Comparison of ENCODE assay signal across 1 cellular context in the genomic region with DNA sequence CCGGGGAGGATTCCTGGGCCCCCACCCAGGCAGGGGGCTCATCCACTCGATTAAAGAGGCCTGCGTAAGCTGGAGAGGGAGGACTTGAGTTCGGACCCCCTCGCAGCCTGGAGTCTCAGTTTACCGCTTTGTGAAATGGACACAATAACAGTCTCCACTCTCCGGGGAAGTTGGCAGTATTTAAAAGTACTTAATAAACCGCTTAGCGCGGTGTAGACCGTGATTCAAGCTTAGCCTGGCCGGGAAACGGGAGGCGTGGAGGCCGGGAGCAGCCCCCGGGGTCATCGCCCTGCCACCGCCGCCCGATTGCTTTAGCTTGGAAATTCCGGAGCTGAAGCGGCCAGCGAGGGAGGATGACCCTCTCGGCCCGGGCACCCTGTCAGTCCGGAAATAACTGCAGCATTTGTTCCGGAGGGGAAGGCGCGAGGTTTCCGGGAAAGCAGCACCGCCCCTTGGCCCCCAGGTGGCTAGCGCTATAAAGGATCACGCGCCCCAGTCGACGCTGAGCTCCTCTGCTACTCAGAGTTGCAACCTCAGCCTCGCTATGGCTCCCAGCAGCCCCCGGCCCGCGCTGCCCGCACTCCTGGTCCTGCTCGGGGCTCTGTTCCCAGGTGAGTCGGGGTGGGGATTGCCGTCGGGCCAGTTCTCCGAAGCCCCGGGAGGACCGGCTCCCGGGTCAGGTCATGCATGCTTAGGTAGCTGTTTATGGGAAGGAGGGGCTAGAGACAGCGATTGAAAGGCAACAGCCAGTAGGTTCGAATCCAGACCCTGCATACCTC.
A peak's percentile ranks its signal among the peaks of the same experiment; 100 is the strongest.
TF ChIP-seq lines count a peak whose summit lies in the region.

A gene with protein sequence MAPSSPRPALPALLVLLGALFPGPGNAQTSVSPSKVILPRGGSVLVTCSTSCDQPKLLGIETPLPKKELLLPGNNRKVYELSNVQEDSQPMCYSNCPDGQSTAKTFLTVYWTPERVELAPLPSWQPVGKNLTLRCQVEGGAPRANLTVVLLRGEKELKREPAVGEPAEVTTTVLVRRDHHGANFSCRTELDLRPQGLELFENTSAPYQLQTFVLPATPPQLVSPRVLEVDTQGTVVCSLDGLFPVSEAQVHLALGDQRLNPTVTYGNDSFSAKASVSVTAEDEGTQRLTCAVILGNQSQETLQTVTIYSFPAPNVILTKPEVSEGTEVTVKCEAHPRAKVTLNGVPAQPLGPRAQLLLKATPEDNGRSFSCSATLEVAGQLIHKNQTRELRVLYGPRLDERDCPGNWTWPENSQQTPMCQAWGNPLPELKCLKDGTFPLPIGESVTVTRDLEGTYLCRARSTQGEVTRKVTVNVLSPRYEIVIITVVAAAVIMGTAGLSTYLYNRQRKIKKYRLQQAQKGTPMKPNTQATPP (plus strand): TSS at position 505 of the 779 bp plus-strand sequence. CDS start 40 bp downstream, at position 545.

TF ChIP-seq in K562, 482 proteins besides CTCF, POLR2A, EP300 and RAD21 (continued from another document and continues in another):
- TF ChIP-seq, protein P1, sequence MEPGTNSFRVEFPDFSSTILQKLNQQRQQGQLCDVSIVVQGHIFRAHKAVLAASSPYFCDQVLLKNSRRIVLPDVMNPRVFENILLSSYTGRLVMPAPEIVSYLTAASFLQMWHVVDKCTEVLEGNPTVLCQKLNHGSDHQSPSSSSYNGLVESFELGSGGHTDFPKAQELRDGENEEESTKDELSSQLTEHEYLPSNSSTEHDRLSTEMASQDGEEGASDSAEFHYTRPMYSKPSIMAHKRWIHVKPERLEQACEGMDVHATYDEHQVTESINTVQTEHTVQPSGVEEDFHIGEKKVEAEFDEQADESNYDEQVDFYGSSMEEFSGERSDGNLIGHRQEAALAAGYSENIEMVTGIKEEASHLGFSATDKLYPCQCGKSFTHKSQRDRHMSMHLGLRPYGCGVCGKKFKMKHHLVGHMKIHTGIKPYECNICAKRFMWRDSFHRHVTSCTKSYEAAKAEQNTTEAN (CRISPR knock-in tag; IDR thresholded peaks at IDR 0.05): no peak
- TF ChIP-seq NR4A1 (CRISPR knock-in tag; IDR thresholded peaks at IDR 0.05) (0 out of 2 replicates have a peak, but pooled peaks have one; percentile 47), NR4A1 (tag; IDR thresholded peaks at IDR 0.05) (no peak), RFX1 (IDR thresholded peaks at IDR 0.05) (no peak), MED1 (CRISPR knock-in tag; IDR thresholded peaks at IDR 0.05; ENCODE audit: borderline replicate concordance) (no peak), DPF2 (IDR thresholded peaks at IDR 0.05) (peak; percentile 19; the same call in 1 of the 2 replicates), BACH1 (tag; IDR thresholded peaks at IDR 0.05) (no peak), TEAD1 (CRISPR knock-in tag; IDR thresholded peaks at IDR 0.05) (peak in 1 of 2 experiments; percentile 40; a peak in 1 of 4 replicates), CAMTA2 (CRISPR knock-in tag; conservative IDR thresholded peaks at IDR 0.05) (0 out of 2 replicates have a peak, but pooled peaks have one; percentile 22), TBL1XR1 (IDR thresholded peaks at IDR 0.05; ENCODE audit: low read length in 2 of 2) (peak in 1 of 2 experiments; percentile 6; a peak in 1 of 4 replicates), TCF3 (CRISPR knock-in tag; IDR thresholded peaks at IDR 0.05) (no peak), TCFL5 (CRISPR knock-in tag; conservative IDR thresholded peaks at IDR 0.05) (no peak), ZC3H4 (CRISPR knock-in tag; IDR thresholded peaks at IDR 0.05; ENCODE audit: borderline replicate concordance) (no peak), CTBP1 (IDR thresholded peaks at IDR 0.05; ENCODE audit: borderline replicate concordance) (peak; percentile 60; the same call in 1 of the 2 replicates), RBFOX2 (IDR thresholded peaks at IDR 0.05; ENCODE audit: low read depth, low read length) (peak; percentile 90), ZNF175 (CRISPR knock-in tag; IDR thresholded peaks at IDR 0.05; ENCODE audit: low read depth) (no peak), ZNF311 (CRISPR knock-in tag; IDR thresholded peaks at IDR 0.05) (no peak), SMC3 (conservative IDR thresholded peaks at IDR 0.05; ENCODE audit: insufficient read depth, low read depth, low read length) (no peak), ZNF263 (CRISPR knock-in tag; IDR thresholded peaks at IDR 0.05; ENCODE audit: borderline replicate concordance) (peak; percentile 51; the same call in 1 of the 2 replicates), PYGO2 (tag; IDR thresholded peaks at IDR 0.05) (0 out of 2 replicates have a peak, but pooled peaks have one; percentile 23), KLF6 (CRISPR knock-in tag; IDR thresholded peaks at IDR 0.05; ENCODE audit: borderline replicate concordance) (peak; percentile 22; the same call in 1 of the 2 replicates), ZNF224 (CRISPR knock-in tag; IDR thresholded peaks at IDR 0.05) (0 out of 2 replicates have a peak, but pooled peaks have one; percentile 77), ETV1 (tag; conservative IDR thresholded peaks at IDR 0.05; ENCODE audit: low read depth) (peak; percentile 95), BRF1 (IDR thresholded peaks at IDR 0.05; ENCODE audit: borderline replicate concordance, extremely low read depth, insufficient read length) (no peak), SOX6 (IDR thresholded peaks at IDR 0.05) (0 out of 2 replicates have a peak, but pooled peaks have one; percentile 59), ADNP (tag; IDR thresholded peaks at IDR 0.05) (peak; percentile 93), PTBP1 (IDR thresholded peaks at IDR 0.05; ENCODE audit: low read depth, low read length) (peak; percentile 90), LEF1 (IDR thresholded peaks at IDR 0.05) (no peak), ZNF24 (IDR thresholded peaks at IDR 0.05) (peak; percentile 94), ZFP36 (IDR thresholded peaks at IDR 0.05; ENCODE audit: low read depth, low read length, partially characterized antibody) (no peak), MYNN (IDR thresholded peaks at IDR 0.05) (0 out of 2 replicates have a peak, but pooled peaks have one; percentile 27), MYNN (CRISPR knock-in tag; IDR thresholded peaks at IDR 0.05) (no peak), FOXJ2 (tag; IDR thresholded peaks at IDR 0.05) (peak; percentile 67; the same call in 1 of the 2 replicates), ZNF766 (CRISPR knock-in tag; conservative IDR thresholded peaks at IDR 0.05) (peak; percentile 53; the same call in 1 of the 2 replicates), TGIF2 (CRISPR knock-in tag; IDR thresholded peaks at IDR 0.05) (peak; percentile 28; the same call in 1 of the 2 replicates), EP400 (IDR thresholded peaks at IDR 0.05) (peak; percentile 88), PCBP1 (IDR thresholded peaks at IDR 0.05; ENCODE audit: low read depth, low read length, poor library complexity, severe bottlenecking) (no peak)
- TF ChIP-seq, protein P2, sequence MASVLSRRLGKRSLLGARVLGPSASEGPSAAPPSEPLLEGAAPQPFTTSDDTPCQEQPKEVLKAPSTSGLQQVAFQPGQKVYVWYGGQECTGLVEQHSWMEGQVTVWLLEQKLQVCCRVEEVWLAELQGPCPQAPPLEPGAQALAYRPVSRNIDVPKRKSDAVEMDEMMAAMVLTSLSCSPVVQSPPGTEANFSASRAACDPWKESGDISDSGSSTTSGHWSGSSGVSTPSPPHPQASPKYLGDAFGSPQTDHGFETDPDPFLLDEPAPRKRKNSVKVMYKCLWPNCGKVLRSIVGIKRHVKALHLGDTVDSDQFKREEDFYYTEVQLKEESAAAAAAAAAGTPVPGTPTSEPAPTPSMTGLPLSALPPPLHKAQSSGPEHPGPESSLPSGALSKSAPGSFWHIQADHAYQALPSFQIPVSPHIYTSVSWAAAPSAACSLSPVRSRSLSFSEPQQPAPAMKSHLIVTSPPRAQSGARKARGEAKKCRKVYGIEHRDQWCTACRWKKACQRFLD (CRISPR knock-in tag; IDR thresholded peaks at IDR 0.05): peak; percentile 67; the same call in 1 of the 2 replicates
- TF ChIP-seq, protein P3, sequence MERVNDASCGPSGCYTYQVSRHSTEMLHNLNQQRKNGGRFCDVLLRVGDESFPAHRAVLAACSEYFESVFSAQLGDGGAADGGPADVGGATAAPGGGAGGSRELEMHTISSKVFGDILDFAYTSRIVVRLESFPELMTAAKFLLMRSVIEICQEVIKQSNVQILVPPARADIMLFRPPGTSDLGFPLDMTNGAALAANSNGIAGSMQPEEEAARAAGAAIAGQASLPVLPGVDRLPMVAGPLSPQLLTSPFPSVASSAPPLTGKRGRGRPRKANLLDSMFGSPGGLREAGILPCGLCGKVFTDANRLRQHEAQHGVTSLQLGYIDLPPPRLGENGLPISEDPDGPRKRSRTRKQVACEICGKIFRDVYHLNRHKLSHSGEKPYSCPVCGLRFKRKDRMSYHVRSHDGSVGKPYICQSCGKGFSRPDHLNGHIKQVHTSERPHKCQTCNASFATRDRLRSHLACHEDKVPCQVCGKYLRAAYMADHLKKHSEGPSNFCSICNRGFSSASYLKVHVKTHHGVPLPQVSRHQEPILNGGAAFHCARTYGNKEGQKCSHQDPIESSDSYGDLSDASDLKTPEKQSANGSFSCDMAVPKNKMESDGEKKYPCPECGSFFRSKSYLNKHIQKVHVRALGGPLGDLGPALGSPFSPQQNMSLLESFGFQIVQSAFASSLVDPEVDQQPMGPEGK (CRISPR knock-in tag; IDR thresholded peaks at IDR 0.05; ENCODE audit: borderline replicate concordance): no peak
- TF ChIP-seq, protein P4, sequence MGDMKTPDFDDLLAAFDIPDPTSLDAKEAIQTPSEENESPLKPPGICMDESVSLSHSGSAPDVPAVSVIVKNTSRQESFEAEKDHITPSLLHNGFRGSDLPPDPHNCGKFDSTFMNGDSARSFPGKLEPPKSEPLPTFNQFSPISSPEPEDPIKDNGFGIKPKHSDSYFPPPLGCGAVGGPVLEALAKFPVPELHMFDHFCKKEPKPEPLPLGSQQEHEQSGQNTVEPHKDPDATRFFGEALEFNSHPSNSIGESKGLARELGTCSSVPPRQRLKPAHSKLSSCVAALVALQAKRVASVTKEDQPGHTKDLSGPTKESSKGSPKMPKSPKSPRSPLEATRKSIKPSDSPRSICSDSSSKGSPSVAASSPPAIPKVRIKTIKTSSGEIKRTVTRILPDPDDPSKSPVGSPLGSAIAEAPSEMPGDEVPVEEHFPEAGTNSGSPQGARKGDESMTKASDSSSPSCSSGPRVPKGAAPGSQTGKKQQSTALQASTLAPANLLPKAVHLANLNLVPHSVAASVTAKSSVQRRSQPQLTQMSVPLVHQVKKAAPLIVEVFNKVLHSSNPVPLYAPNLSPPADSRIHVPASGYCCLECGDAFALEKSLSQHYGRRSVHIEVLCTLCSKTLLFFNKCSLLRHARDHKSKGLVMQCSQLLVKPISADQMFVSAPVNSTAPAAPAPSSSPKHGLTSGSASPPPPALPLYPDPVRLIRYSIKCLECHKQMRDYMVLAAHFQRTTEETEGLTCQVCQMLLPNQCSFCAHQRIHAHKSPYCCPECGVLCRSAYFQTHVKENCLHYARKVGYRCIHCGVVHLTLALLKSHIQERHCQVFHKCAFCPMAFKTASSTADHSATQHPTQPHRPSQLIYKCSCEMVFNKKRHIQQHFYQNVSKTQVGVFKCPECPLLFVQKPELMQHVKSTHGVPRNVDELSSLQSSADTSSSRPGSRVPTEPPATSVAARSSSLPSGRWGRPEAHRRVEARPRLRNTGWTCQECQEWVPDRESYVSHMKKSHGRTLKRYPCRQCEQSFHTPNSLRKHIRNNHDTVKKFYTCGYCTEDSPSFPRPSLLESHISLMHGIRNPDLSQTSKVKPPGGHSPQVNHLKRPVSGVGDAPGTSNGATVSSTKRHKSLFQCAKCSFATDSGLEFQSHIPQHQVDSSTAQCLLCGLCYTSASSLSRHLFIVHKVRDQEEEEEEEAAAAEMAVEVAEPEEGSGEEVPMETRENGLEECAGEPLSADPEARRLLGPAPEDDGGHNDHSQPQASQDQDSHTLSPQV (IDR thresholded peaks at IDR 0.05): peak; percentile 96
- TF ChIP-seq, protein P5, sequence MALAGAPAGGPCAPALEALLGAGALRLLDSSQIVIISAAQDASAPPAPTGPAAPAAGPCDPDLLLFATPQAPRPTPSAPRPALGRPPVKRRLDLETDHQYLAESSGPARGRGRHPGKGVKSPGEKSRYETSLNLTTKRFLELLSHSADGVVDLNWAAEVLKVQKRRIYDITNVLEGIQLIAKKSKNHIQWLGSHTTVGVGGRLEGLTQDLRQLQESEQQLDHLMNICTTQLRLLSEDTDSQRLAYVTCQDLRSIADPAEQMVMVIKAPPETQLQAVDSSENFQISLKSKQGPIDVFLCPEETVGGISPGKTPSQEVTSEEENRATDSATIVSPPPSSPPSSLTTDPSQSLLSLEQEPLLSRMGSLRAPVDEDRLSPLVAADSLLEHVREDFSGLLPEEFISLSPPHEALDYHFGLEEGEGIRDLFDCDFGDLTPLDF (CRISPR knock-in tag; IDR thresholded peaks at IDR 0.05): peak; percentile 83; the same call in 1 of the 2 replicates
- TF ChIP-seq, protein P6, sequence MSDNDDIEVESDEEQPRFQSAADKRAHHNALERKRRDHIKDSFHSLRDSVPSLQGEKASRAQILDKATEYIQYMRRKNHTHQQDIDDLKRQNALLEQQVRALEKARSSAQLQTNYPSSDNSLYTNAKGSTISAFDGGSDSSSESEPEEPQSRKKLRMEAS (CRISPR knock-in tag; IDR thresholded peaks at IDR 0.05): peak; percentile 86
- TF ChIP-seq, protein P7, sequence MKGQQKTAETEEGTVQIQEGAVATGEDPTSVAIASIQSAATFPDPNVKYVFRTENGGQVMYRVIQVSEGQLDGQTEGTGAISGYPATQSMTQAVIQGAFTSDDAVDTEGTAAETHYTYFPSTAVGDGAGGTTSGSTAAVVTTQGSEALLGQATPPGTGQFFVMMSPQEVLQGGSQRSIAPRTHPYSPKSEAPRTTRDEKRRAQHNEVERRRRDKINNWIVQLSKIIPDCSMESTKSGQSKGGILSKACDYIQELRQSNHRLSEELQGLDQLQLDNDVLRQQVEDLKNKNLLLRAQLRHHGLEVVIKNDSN (CRISPR knock-in tag; IDR thresholded peaks at IDR 0.05): peak; percentile 73; the same call in 1 of the 2 replicates
- TF ChIP-seq, protein P8, sequence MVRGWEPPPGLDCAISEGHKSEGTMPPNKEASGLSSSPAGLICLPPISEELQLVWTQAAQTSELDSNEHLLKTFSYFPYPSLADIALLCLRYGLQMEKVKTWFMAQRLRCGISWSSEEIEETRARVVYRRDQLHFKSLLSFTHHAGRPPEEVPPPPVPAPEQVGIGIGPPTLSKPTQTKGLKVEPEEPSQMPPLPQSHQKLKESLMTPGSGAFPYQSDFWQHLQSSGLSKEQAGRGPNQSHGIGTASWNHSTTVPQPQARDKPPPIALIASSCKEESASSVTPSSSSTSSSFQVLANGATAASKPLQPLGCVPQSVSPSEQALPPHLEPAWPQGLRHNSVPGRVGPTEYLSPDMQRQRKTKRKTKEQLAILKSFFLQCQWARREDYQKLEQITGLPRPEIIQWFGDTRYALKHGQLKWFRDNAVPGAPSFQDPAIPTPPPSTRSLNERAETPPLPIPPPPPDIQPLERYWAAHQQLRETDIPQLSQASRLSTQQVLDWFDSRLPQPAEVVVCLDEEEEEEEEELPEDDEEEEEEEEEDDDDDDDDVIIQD (CRISPR knock-in tag; IDR thresholded peaks at IDR 0.05): no peak
- TF ChIP-seq, protein P9, sequence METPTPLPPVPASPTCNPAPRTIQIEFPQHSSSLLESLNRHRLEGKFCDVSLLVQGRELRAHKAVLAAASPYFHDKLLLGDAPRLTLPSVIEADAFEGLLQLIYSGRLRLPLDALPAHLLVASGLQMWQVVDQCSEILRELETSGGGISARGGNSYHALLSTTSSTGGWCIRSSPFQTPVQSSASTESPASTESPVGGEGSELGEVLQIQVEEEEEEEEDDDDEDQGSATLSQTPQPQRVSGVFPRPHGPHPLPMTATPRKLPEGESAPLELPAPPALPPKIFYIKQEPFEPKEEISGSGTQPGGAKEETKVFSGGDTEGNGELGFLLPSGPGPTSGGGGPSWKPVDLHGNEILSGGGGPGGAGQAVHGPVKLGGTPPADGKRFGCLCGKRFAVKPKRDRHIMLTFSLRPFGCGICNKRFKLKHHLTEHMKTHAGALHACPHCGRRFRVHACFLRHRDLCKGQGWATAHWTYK (CRISPR knock-in tag; IDR thresholded peaks at IDR 0.05): no peak
